Comparison of ENCODE assay signal across 14 cellular contexts in the genomic region with DNA sequence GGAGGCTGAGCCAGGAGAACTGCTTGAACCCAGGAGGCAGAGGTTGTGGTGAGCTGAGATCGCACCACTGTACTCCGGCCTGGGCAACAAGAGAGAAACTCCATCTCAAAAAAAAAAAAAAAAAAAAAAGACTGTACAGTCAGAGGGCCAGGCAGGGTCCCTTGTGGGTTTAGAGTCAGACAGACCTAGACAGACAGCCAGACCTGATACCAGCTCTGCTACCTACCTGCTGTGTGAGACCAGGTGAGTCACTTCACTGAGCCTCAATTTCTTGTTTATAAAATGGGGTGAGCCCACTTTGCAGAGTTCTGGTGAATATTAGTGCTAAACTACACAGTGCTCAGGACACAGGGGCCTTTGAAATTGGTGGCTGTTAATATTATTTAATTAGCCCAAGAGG. TPM values are rescaled to one million over a fixed set of nuclear protein-coding genes. Genes with fewer than 3 reads are reported as not detected.
DNase-seq lines count a peak whose midpoint lies in the region; ATAC-seq and TF ChIP-seq lines count a peak whose summit lies in the region.
"Had no signal": no experiment of that assay in that cellular context is flagged by ENCODE, and none has a peak within 500 bp of the region (broad histone marks: within the 10 kb centered on the region; RNA-seq: fewer than 3 reads in every experiment).

No MANE protein-coding gene starts in this region.

- no peaks in the 10 kb centered on the region for H3K9me3 ChIP-seq in DND-41 (ENCODE audit: insufficient read depth, low read length, severe bottlenecking)
- no peaks in the 10 kb centered on the region for H3K9me3 ChIP-seq in naive thymus-derived CD4-positive, alpha-beta T cell (ENCODE audit: control insufficient read depth in 2 of 3, low read length in 3 of 3)
- H3K9me3 ChIP-seq: A549 had no signal

- H4K20me1 ChIP-seq in DND-41 (ENCODE audit: insufficient read depth, low read length) = no peaks in the 10 kb centered on the region

- no peak overlapping the region for H3K4me3 ChIP-seq in DND-41 (ENCODE audit: low read depth in 1 of 2, low read length in 2 of 2)
- peak overlapping the region; percentile 10 for H3K4me3 ChIP-seq in naive thymus-derived CD4-positive, alpha-beta T cell (ENCODE audit: low read length)
- H3K4me3 ChIP-seq: A549, K562 had no signal

- peak overlapping the region; percentile 44 for H3K27ac ChIP-seq in DND-41 (ENCODE audit: low read length)
- H3K27ac ChIP-seq in naive thymus-derived CD4-positive, alpha-beta T cell (ENCODE audit: low read depth, low read length) = peak overlapping the region; percentile 72
- H3K27ac ChIP-seq: A549 had no signal

- H3K9ac ChIP-seq in DND-41 (ENCODE audit: low read depth, low read length) = no peak overlapping the region

- peaks cover 40% of the 10 kb centered on the region for H3K36me3 Mint-ChIP-seq in activated CD4-positive, alpha-beta T cell treated with anti-CD3 and anti-CD28 coated beads for 36 hours (ENCODE audit: low read depth)
- peaks cover 72% of the 10 kb centered on the region for H3K36me3 Mint-ChIP-seq in activated CD8-positive, alpha-beta T cell treated with anti-CD3 and anti-CD28 coated beads, Interleukin-2, amount 10 ng/mL, durations not matched to agents 7 days and 5 days (ENCODE audit: low read depth)
- peaks cover 14 to 61% (median 38%) of the 10 kb centered on the region in 5 donors for H3K36me3 Mint-ChIP-seq in naive thymus-derived CD4-positive, alpha-beta T cell

- peak overlapping the region; percentile 96 for H3K27ac Mint-ChIP-seq in activated CD4-positive, alpha-beta T cell treated with anti-CD3 and anti-CD28 coated beads for 36 hours
- peak overlapping the region; percentile 71 for H3K27ac Mint-ChIP-seq in activated CD8-positive, alpha-beta T cell treated with anti-CD3 and anti-CD28 coated beads, Interleukin-2, amount 10 ng/mL, durations not matched to agents 7 days and 5 days
- peak overlapping the region; percentile 87 to 99 (median 95) for H3K27ac Mint-ChIP-seq in naive thymus-derived CD4-positive, alpha-beta T cell

- H3K4me1 ChIP-seq in DND-41 (ENCODE audit: insufficient read depth, low read length) = peaks cover 38% of the 10 kb centered on the region
- H3K4me1 ChIP-seq in naive thymus-derived CD4-positive, alpha-beta T cell (ENCODE audit: control insufficient read depth in 2 of 2, insufficient read depth in 2 of 2, low read length in 2 of 2) = peaks cover 64 to 69% of the 10 kb centered on the region in 2 donors
- H3K4me1 ChIP-seq: A549 had no signal

- H2AFZ ChIP-seq in DND-41 (ENCODE audit: low read depth, low read length) = no peak overlapping the region

- POLR2A ChIA-PET in activated CD4-positive, alpha-beta T cell treated with anti-CD3 and anti-CD28 coated beads for 36 hours (lab: Charles Lee) = no interaction called here
- POLR2A ChIA-PET in activated CD8-positive, alpha-beta T cell treated with anti-CD3 and anti-CD28 coated beads, Interleukin-2, amount 10 ng/mL, durations not matched to agents 7 days and 5 days (lab: Charles Lee) = interaction anchor here (0.7 to 2.5 kb wide), 3 partner anchors 10 to 710 kb away, joined by 3 to 18 read pairs (median 5); a partner anchor contains a TSS
- POLR2A ChIA-PET in naive thymus-derived CD4-positive, alpha-beta T cell (lab: Charles Lee) = interaction anchor here (3.7 to 4.0 kb wide), 2 partner anchors 20 to 157 kb away, joined by 19 to 80 read pairs; a partner anchor contains a TSS

- no peak overlapping the region for H3K4me2 ChIP-seq in DND-41 (ENCODE audit: insufficient read depth, low read length)
- H3K4me2 ChIP-seq: A549 had no signal

- ATAC-seq in activated CD4-positive, alpha-beta T cell treated with anti-CD3 and anti-CD28 coated beads for 36 hours = no peak
- ATAC-seq in DND-41 (ENCODE audit: insufficient read depth, low read depth) = no peak
- no peak for ATAC-seq in activated CD8-positive, alpha-beta T cell treated with anti-CD3 and anti-CD28 coated beads, Interleukin-2, amount 10 ng/mL, durations not matched to agents 7 days and 5 days
- no peak for ATAC-seq in naive thymus-derived CD4-positive, alpha-beta T cell
- no peak for ATAC-seq in GM21381 (IDR thresholded peaks at IDR 0.05; ENCODE audit: unreplicated experiment)
- ATAC-seq in GM19023 (IDR thresholded peaks at IDR 0.05; ENCODE audit: unreplicated experiment) = no peak
- ATAC-seq: A549, K562 had no signal

- no peaks in the 10 kb centered on the region for H3K9me3 Mint-ChIP-seq in activated CD4-positive, alpha-beta T cell treated with anti-CD3 and anti-CD28 coated beads for 36 hours (ENCODE audit: low read depth)
- H3K9me3 Mint-ChIP-seq in activated CD8-positive, alpha-beta T cell treated with anti-CD3 and anti-CD28 coated beads, Interleukin-2, amount 10 ng/mL, durations not matched to agents 7 days and 5 days (ENCODE audit: insufficient read depth) = no peaks in the 10 kb centered on the region
- peaks cover 0 to 2% (median 0%) of the 10 kb centered on the region in 11 donors for H3K9me3 Mint-ChIP-seq in naive thymus-derived CD4-positive, alpha-beta T cell

- CTCF ChIA-PET in activated CD4-positive, alpha-beta T cell treated with anti-CD3 and anti-CD28 coated beads for 36 hours (lab: Charles Lee) = interaction anchor here (0.7 to 1.2 kb wide), 2 partner anchors 8 to 28 kb away, joined by 3 to 4 read pairs; no protein-coding TSS in a partner anchor
- CTCF ChIA-PET in activated CD8-positive, alpha-beta T cell treated with anti-CD3 and anti-CD28 coated beads, Interleukin-2, amount 10 ng/mL, durations not matched to agents 7 days and 5 days (lab: Charles Lee) = interaction anchor here (1.0 kb wide), 1 partner anchor 106 kb away, joined by 3 read pairs; no protein-coding TSS in a partner anchor
- CTCF ChIA-PET in naive thymus-derived CD4-positive, alpha-beta T cell (lab: Charles Lee) = interaction anchor here (1.0 to 2.1 kb wide), 2 partner anchors 19 to 157 kb away, joined by 3 to 6 read pairs; a partner anchor contains a TSS

- TF ChIP-seq CTCF in DND-41 (IDR thresholded peaks at IDR 0.05; ENCODE audit: borderline replicate concordance, extremely low read depth, low read length, poor library complexity, severe bottlenecking) = no peak

- H3K79me2 ChIP-seq in DND-41 (ENCODE audit: insufficient read depth, low read length) = peaks cover 31% of the 10 kb centered on the region

- DNase-seq in activated CD4-positive, alpha-beta T cell treated with anti-CD3 and anti-CD28 coated beads for 36 hours = no peak
- DNase-seq in activated CD4-positive, alpha-beta T cell treated with anti-CD3 and anti-CD28 coated beads, Interleukin-2, amount 50 U/mL, for 48 hours = no peak
- DNase-seq in DND-41 (no peak), hypothalamus (lab: John Stamatoyannopoulos, UW) (no peak)
- no peak for DNase-seq in activated CD8-positive, alpha-beta T cell treated with anti-CD3 and anti-CD28 coated beads, Interleukin-2, amount 10 ng/mL, durations not matched to agents 7 days and 5 days
- no peak for DNase-seq in naive thymus-derived CD4-positive, alpha-beta T cell
- DNase-seq: HCEC 1CT, mesendoderm, NCI-H1436 treated with DMSO at 0.1 percent for 48 hours, NCI-H524 had no signal

- intact Hi-C loops in activated CD4-positive, alpha-beta T cell treated with anti-CD3 and anti-CD28 coated beads for 36 hours (cut with DNase I, micrococcal nuclease) = no loop called here
- intact Hi-C loops in naive thymus-derived CD4-positive, alpha-beta T cell (cut with micrococcal nuclease) = no loop called here

- no peaks in the 10 kb centered on the region for H3K27me3 ChIP-seq in DND-41 (ENCODE audit: insufficient read depth, low read length, poor library complexity)
- H3K27me3 ChIP-seq in naive thymus-derived CD4-positive, alpha-beta T cell (ENCODE audit: control insufficient read depth in 2 of 2, insufficient read depth in 2 of 2, low read length in 2 of 2) = no peaks in the 10 kb centered on the region

- peaks cover 73% of the 10 kb centered on the region for H3K4me1 Mint-ChIP-seq in activated CD4-positive, alpha-beta T cell treated with anti-CD3 and anti-CD28 coated beads for 36 hours
- peaks cover 65% of the 10 kb centered on the region for H3K4me1 Mint-ChIP-seq in activated CD8-positive, alpha-beta T cell treated with anti-CD3 and anti-CD28 coated beads, Interleukin-2, amount 10 ng/mL, durations not matched to agents 7 days and 5 days (ENCODE audit: low read depth)
- peaks cover 43 to 96% (median 87%) of the 10 kb centered on the region in 7 donors for H3K4me1 Mint-ChIP-seq in naive thymus-derived CD4-positive, alpha-beta T cell

- H3K4me3 Mint-ChIP-seq in activated CD4-positive, alpha-beta T cell treated with anti-CD3 and anti-CD28 coated beads for 36 hours = no peak overlapping the region
- no peak overlapping the region for H3K4me3 Mint-ChIP-seq in activated CD8-positive, alpha-beta T cell treated with anti-CD3 and anti-CD28 coated beads, Interleukin-2, amount 10 ng/mL, durations not matched to agents 7 days and 5 days
- peak overlapping the region in 9 of 10 donors; percentile 53 to 77 (median 67) for H3K4me3 Mint-ChIP-seq in naive thymus-derived CD4-positive, alpha-beta T cell

- H3K36me3 ChIP-seq in DND-41 (ENCODE audit: insufficient read depth, low read length) = peaks cover 57% of the 10 kb centered on the region
- peaks cover 4 to 49% (median 5%) of the 10 kb centered on the region in 3 experiments for H3K36me3 ChIP-seq in naive thymus-derived CD4-positive, alpha-beta T cell (ENCODE audit: control insufficient read depth in 2 of 3, insufficient read depth in 3 of 3, low read length in 3 of 3)

- no peaks in the 10 kb centered on the region for H3K27me3 Mint-ChIP-seq in activated CD4-positive, alpha-beta T cell treated with anti-CD3 and anti-CD28 coated beads for 36 hours
- H3K27me3 Mint-ChIP-seq in activated CD8-positive, alpha-beta T cell treated with anti-CD3 and anti-CD28 coated beads, Interleukin-2, amount 10 ng/mL, durations not matched to agents 7 days and 5 days (ENCODE audit: low read depth) = no peaks in the 10 kb centered on the region
- no peaks in the 10 kb centered on the region for H3K27me3 Mint-ChIP-seq in naive thymus-derived CD4-positive, alpha-beta T cell

RNA-seq across cellular contexts. Expression of a gene that starts 19.7 kb away (rescaled TPM):
- 10 to 100 TPM; 54.6 to 59.6 TPM for total RNA-seq in activated CD4-positive, alpha-beta T cell treated with anti-CD3 and anti-CD28 coated beads for 36 hours
- total RNA-seq in activated CD8-positive, alpha-beta T cell treated with anti-CD3 and anti-CD28 coated beads, Interleukin-2, amount 10 ng/mL, durations not matched to agents 7 days and 5 days = 10 to 100 TPM; 85.2 to 90.5 TPM
- total RNA-seq in naive thymus-derived CD4-positive, alpha-beta T cell = 100 to 1,000 TPM in 1 of 5 experiments, 10 to 100 TPM in 4; 54.1 to 114 (median 79.7) TPM
- polyA plus RNA-seq in naive thymus-derived CD4-positive, alpha-beta T cell = 100 to 1,000 TPM in 1 of 2 donors, 10 to 100 TPM in 1; 57.8 to 107 TPM

RNA-seq across cellular contexts. Expression of a gene that starts 42.8 kb away (rescaled TPM):
- 10 to 100 TPM; 45.9 to 47.7 TPM for total RNA-seq in activated CD4-positive, alpha-beta T cell treated with anti-CD3 and anti-CD28 coated beads for 36 hours
- 10 to 100 TPM; 45.5 to 46.6 TPM for total RNA-seq in activated CD8-positive, alpha-beta T cell treated with anti-CD3 and anti-CD28 coated beads, Interleukin-2, amount 10 ng/mL, durations not matched to agents 7 days and 5 days
- 10 to 100 TPM; 16.3 to 58.9 (median 51.8) TPM for total RNA-seq in naive thymus-derived CD4-positive, alpha-beta T cell
- 10 to 100 TPM; 33.0 to 33.2 TPM for polyA plus RNA-seq in naive thymus-derived CD4-positive, alpha-beta T cell

Comparison
In these comparisons a context has a peak if more than half of its experiments do, and no peak if none do; other contexts are left out.
1. H3K4me3 Mint-ChIP-seq: peak in naive thymus-derived CD4-positive, alpha-beta T cell (9 of 10); none in activated CD4-positive, alpha-beta T cell treated with anti-CD3 and anti-CD28 coated beads for 36 hours (single experiment) and activated CD8-positive, alpha-beta T cell treated with anti-CD3 and anti-CD28 coated beads, Interleukin-2, amount 10 ng/mL, durations not matched to agents 7 days and 5 days (single experiment).
2. Peak in every context shown above with its lines, with median percentiles within 50 percentile points of each other: H3K27ac Mint-ChIP-seq.